9 cellular contexts compared by ENCODE assay signal in genomic region chr16:88069397-88070168, GRCh38.
DNase-seq lines count a peak whose midpoint lies in the region; ATAC-seq, FAIRE-seq and TF ChIP-seq lines count a peak whose summit lies in the region.
"Had no signal": no experiment of that assay in that cellular context is flagged by ENCODE, and none has a peak within 500 bp of the region (broad histone marks: within the 10 kb centered on the region; RNA-seq: fewer than 3 reads in every experiment).

No MANE protein-coding gene starts in this region.

- ATAC-seq in GM19351 (IDR thresholded peaks at IDR 0.05; ENCODE audit: unreplicated experiment) (peak; percentile 98), HG02973 (IDR thresholded peaks at IDR 0.05; ENCODE audit: unreplicated experiment) (peak; percentile 85)

- H3K9ac ChIP-seq in neural progenitor cell, result no peak overlapping the region

- no peaks in the 10 kb centered on the region for H4K20me1 ChIP-seq in neural progenitor cell (ENCODE audit: low read depth)

- H3K27me3 ChIP-seq in GM06990 (replicated peaks; ENCODE audit: control insufficient read depth, insufficient read depth, low read length) (no peaks in the 10 kb centered on the region), neural progenitor cell (no peaks in the 10 kb centered on the region)

- in situ Hi-C loops in G401 (cut with HindIII; ENCODE audit: low sequenced_read_pairs), result no loop called here

- no peak overlapping the region for H3K27ac ChIP-seq in neural progenitor cell

- no peak overlapping the region for H2AFZ ChIP-seq in neural progenitor cell (replicated peaks)

- no peak overlapping the region for H3K4me3 ChIP-seq in GM06990 (replicated peaks; ENCODE audit: low read depth, low read length)
- no peak overlapping the region for H3K4me3 ChIP-seq in neural progenitor cell

- H3F3A ChIP-seq in neural progenitor cell (ENCODE audit: low read depth), result no peaks in the 10 kb centered on the region

- H3K9me3 Mint-ChIP-seq in activated naive CD8-positive, alpha-beta T cell treated with anti-CD3 and anti-CD28 coated beads for 36 hours, result no peaks in the 10 kb centered on the region
- H3K9me3 Mint-ChIP-seq in neural progenitor cell, result no peaks in the 10 kb centered on the region
- H3K9me3 Mint-ChIP-seq: activated naive CD8-positive, alpha-beta T cell treated with anti-CD3 and anti-CD28 coated beads, Interleukin-2, amount 10 ng/mL, durations not matched to agents 7 days and 5 days had no signal

- no peaks in the 10 kb centered on the region for H3K79me2 ChIP-seq in neural progenitor cell (ENCODE audit: low read depth)

- no peaks in the 10 kb centered on the region for H3K4me1 ChIP-seq in neural progenitor cell

- H3K4me2 ChIP-seq in neural progenitor cell, result no peak overlapping the region

- H3K9me3 ChIP-seq in neural progenitor cell (ENCODE audit: low read depth), result no peaks in the 10 kb centered on the region

- no peak for TF ChIP-seq POLR2A in H54 (IDR thresholded peaks at IDR 0.05; ENCODE audit: low read depth, low read length)

- no peaks in the 10 kb centered on the region for H3K4me1 Mint-ChIP-seq in activated naive CD8-positive, alpha-beta T cell treated with anti-CD3 and anti-CD28 coated beads for 36 hours
- no peaks in the 10 kb centered on the region for H3K4me1 Mint-ChIP-seq in neural progenitor cell
- H3K4me1 Mint-ChIP-seq: activated naive CD8-positive, alpha-beta T cell treated with anti-CD3 and anti-CD28 coated beads, Interleukin-2, amount 10 ng/mL, durations not matched to agents 7 days and 5 days had no signal

- peaks cover 7% of the 10 kb centered on the region for H3K36me3 Mint-ChIP-seq in activated naive CD8-positive, alpha-beta T cell treated with anti-CD3 and anti-CD28 coated beads for 36 hours
- peaks cover 2% of the 10 kb centered on the region for H3K36me3 Mint-ChIP-seq in neural progenitor cell
- H3K36me3 Mint-ChIP-seq: activated naive CD8-positive, alpha-beta T cell treated with anti-CD3 and anti-CD28 coated beads, Interleukin-2, amount 10 ng/mL, durations not matched to agents 7 days and 5 days had no signal

- no peak for FAIRE-seq in H54 (lab: Jason Lieb, UNC)

- TF ChIP-seq CTCF in GM06990 (IDR thresholded peaks at IDR 0.05; ENCODE audit: insufficient read depth, low read length, poor library complexity, severe bottlenecking) (no peak), neural progenitor cell (IDR thresholded peaks at IDR 0.05) (no peak)

- H3K36me3 ChIP-seq in GM06990 (ENCODE audit: control insufficient read depth, insufficient read depth, low read length), result peaks cover 6% of the 10 kb centered on the region
- no peaks in the 10 kb centered on the region for H3K36me3 ChIP-seq in neural progenitor cell

- DNase-seq in GM06990 (ENCODE audit: extremely low read depth, insufficient read length), result peak; percentile 83
- DNase-seq in activated naive CD8-positive, alpha-beta T cell treated with anti-CD3 and anti-CD28 coated beads for 36 hours, result no peak
- no peak for DNase-seq in H54 (ENCODE audit: insufficient read length, low spot score)
- DNase-seq in neural progenitor cell (ENCODE audit: low spot score), result no peak
- no peak for DNase-seq in NCI-H2107 treated with DMSO at 0.1 percent for 48 hours (lab: John Stamatoyannopoulos, UW; ENCODE audit: unreplicated experiment)
- no peak for DNase-seq in G401 (ENCODE audit: low spot score)
- DNase-seq: activated naive CD8-positive, alpha-beta T cell treated with anti-CD3 and anti-CD28 coated beads, Interleukin-2, amount 10 ng/mL, durations not matched to agents 7 days and 5 days had no signal

- H3K27me3 Mint-ChIP-seq in activated naive CD8-positive, alpha-beta T cell treated with anti-CD3 and anti-CD28 coated beads for 36 hours, result no peaks in the 10 kb centered on the region
- H3K27me3 Mint-ChIP-seq in neural progenitor cell (ENCODE audit: insufficient read depth, low read depth), result peaks cover 6% of the 10 kb centered on the region
- H3K27me3 Mint-ChIP-seq: activated naive CD8-positive, alpha-beta T cell treated with anti-CD3 and anti-CD28 coated beads, Interleukin-2, amount 10 ng/mL, durations not matched to agents 7 days and 5 days had no signal

- H3K27ac Mint-ChIP-seq in activated naive CD8-positive, alpha-beta T cell treated with anti-CD3 and anti-CD28 coated beads for 36 hours, result peak overlapping the region; percentile 18
- H3K27ac Mint-ChIP-seq in neural progenitor cell, result no peak overlapping the region
- H3K27ac Mint-ChIP-seq: activated naive CD8-positive, alpha-beta T cell treated with anti-CD3 and anti-CD28 coated beads, Interleukin-2, amount 10 ng/mL, durations not matched to agents 7 days and 5 days had no signal

- H3K4me3 Mint-ChIP-seq in activated naive CD8-positive, alpha-beta T cell treated with anti-CD3 and anti-CD28 coated beads for 36 hours, result no peak overlapping the region
- H3K4me3 Mint-ChIP-seq in neural progenitor cell, result no peak overlapping the region
- H3K4me3 Mint-ChIP-seq: activated naive CD8-positive, alpha-beta T cell treated with anti-CD3 and anti-CD28 coated beads, Interleukin-2, amount 10 ng/mL, durations not matched to agents 7 days and 5 days had no signal
